In the genomic region with DNA sequence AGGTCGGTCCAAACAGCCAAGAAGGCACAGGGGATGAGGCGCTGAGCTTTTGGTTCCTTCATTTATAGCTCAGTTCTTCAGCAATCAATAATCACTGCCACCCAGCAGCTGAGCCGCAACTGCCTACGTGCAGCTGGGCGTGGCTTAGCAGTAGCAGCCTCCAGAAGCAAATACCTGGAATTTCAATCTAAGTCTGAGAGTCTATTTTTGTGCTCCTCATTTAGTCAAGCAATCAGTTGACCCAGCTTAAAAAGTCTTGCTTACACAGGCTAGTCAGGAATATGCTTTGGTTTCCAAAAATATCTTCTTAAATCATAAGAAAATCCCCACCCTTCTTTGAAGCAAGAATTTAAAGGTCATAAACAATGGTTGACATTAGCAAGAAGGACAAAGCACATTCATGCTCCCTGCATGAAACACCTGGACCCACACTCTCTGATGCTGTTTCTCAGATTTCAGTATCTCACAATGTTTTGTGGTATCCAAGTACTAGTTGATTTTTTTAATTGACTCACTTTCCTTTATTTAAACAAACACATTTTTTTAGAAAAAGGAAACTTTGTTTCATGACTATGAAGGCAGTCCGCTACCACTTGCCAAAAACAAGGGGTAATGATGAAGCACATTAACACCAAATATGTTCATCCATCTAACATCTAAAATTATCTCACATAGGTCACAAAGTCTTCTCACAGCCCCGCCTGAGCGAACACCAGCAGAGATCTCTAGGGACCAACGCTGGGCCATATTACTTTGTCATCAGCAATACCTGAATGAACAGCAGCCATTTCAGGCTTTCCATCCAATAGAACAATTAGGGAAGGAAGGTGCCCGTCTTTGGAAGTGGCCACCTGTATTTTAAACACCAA, we compare ENCODE assay signal across 9 cellular contexts.
A peak's percentile ranks its signal among the peaks of the same experiment; 100 is the strongest.
DNase-seq lines count a peak whose midpoint lies in the region; ATAC-seq, FAIRE-seq and TF ChIP-seq lines count a peak whose summit lies in the region.
"Had no signal": no experiment of that assay in that cellular context is flagged by ENCODE, and none has a peak within 500 bp of the region (broad histone marks: within the 10 kb centered on the region; RNA-seq: fewer than 3 reads in every experiment).

No MANE protein-coding gene starts in this region.

- TF ChIP-seq CTCF in neural progenitor cell (IDR thresholded peaks at IDR 0.05), result no peak
- TF ChIP-seq CTCF in D721Med (IDR thresholded peaks at IDR 0.05; ENCODE audit: insufficient read depth, missing control alignments), result no peak
- no peak for TF ChIP-seq CTCF in endodermal cell (conservative IDR thresholded peaks at IDR 0.05)

- H3K27me3 Mint-ChIP-seq in activated naive CD8-positive, alpha-beta T cell treated with anti-CD3 and anti-CD28 coated beads for 36 hours, result no peaks in the 10 kb centered on the region
- H3K27me3 Mint-ChIP-seq in neural progenitor cell (ENCODE audit: insufficient read depth, low read depth) (peaks cover 12% of the 10 kb centered on the region), endodermal cell (ENCODE audit: insufficient read depth) (peaks cover 10% of the 10 kb centered on the region)

- H3K36me3 Mint-ChIP-seq in activated naive CD8-positive, alpha-beta T cell treated with anti-CD3 and anti-CD28 coated beads for 36 hours, result peaks cover 90% of the 10 kb centered on the region
- peaks cover 3% of the 10 kb centered on the region for H3K36me3 Mint-ChIP-seq in neural progenitor cell
- no peaks in the 10 kb centered on the region for H3K36me3 Mint-ChIP-seq in endodermal cell (ENCODE audit: low read depth)

- TF ChIP-seq POLR2A in GM18505 (IDR thresholded peaks at IDR 0.05; ENCODE audit: borderline replicate concordance, extremely low read depth, insufficient read depth, insufficient read length), result no peak

- 85 to 91% methylated on average over 8 to 10 of the region's 10 CpGs for WGBS in endodermal cell (ENCODE audit: insufficient coverage in 1 of 2, insufficient read length in 1 of 2), 2 experiments

- H3K4me1 Mint-ChIP-seq in activated naive CD8-positive, alpha-beta T cell treated with anti-CD3 and anti-CD28 coated beads for 36 hours, result peaks cover 86% of the 10 kb centered on the region
- H3K4me1 Mint-ChIP-seq in neural progenitor cell (peaks cover 41% of the 10 kb centered on the region), endodermal cell (peaks cover 24% of the 10 kb centered on the region)

- ATAC-seq in GM18505 (IDR thresholded peaks at IDR 0.05; ENCODE audit: unreplicated experiment) (peak; percentile 31), HG02571 (IDR thresholded peaks at IDR 0.05; ENCODE audit: unreplicated experiment) (peak; percentile 33)

- H3K4me3 ChIP-seq in neural progenitor cell (no peak overlapping the region), endodermal cell (ENCODE audit: low read length) (no peak overlapping the region)

- no peak overlapping the region for H3K27ac ChIP-seq in neural progenitor cell
- no peak overlapping the region for H3K27ac ChIP-seq in endodermal cell (ENCODE audit: low read depth, low read length)
- H3K27ac ChIP-seq: neutrophil had no signal

- H3K9me3 ChIP-seq in neural progenitor cell (ENCODE audit: low read depth) (no peaks in the 10 kb centered on the region), endodermal cell (ENCODE audit: control insufficient read depth, low read length) (no peaks in the 10 kb centered on the region)
- H3K9me3 ChIP-seq: neutrophil had no signal

- no peaks in the 10 kb centered on the region for H3K27me3 ChIP-seq in neural progenitor cell
- no peaks in the 10 kb centered on the region for H3K27me3 ChIP-seq in endodermal cell (ENCODE audit: control insufficient read depth, insufficient read depth, low read length, poor library complexity, severe bottlenecking)
- H3K27me3 ChIP-seq: neutrophil had no signal

- H3K4me1 ChIP-seq in neural progenitor cell, result peaks cover 42% of the 10 kb centered on the region
- peaks cover 20% of the 10 kb centered on the region for H3K4me1 ChIP-seq in endodermal cell (ENCODE audit: control insufficient read depth, insufficient read depth, low read length)

- H3K36me3 ChIP-seq in neural progenitor cell (no peaks in the 10 kb centered on the region), endodermal cell (ENCODE audit: control insufficient read depth, insufficient read depth, low read length) (no peaks in the 10 kb centered on the region)
- H3K36me3 ChIP-seq: neutrophil had no signal

- H3K9me3 Mint-ChIP-seq in activated naive CD8-positive, alpha-beta T cell treated with anti-CD3 and anti-CD28 coated beads for 36 hours, result peaks cover 2% of the 10 kb centered on the region
- H3K9me3 Mint-ChIP-seq in neural progenitor cell (peaks cover 2% of the 10 kb centered on the region), endodermal cell (no peaks in the 10 kb centered on the region)

- H3F3A ChIP-seq in neural progenitor cell (ENCODE audit: low read depth), result peaks cover 19% of the 10 kb centered on the region

- H3K4me3 Mint-ChIP-seq in activated naive CD8-positive, alpha-beta T cell treated with anti-CD3 and anti-CD28 coated beads for 36 hours, result peak overlapping the region; percentile 32
- H3K4me3 Mint-ChIP-seq in neural progenitor cell (no peak overlapping the region), endodermal cell (no peak overlapping the region)

- no peaks in the 10 kb centered on the region for H4K20me1 ChIP-seq in neural progenitor cell (ENCODE audit: low read depth)

- H3K9ac ChIP-seq in neural progenitor cell (no peak overlapping the region), endodermal cell (ENCODE audit: extremely low read depth, low read length, poor library complexity, severe bottlenecking) (no peak overlapping the region)

- no peaks in the 10 kb centered on the region for H3K79me2 ChIP-seq in neural progenitor cell (ENCODE audit: low read depth)

- H2AFZ ChIP-seq in neural progenitor cell (replicated peaks), result peak overlapping the region; percentile 48

- DNase-seq in activated naive CD8-positive, alpha-beta T cell treated with anti-CD3 and anti-CD28 coated beads for 36 hours, result no peak
- no peak for DNase-seq in neural progenitor cell (ENCODE audit: low spot score)
- DNase-seq in D721Med (ENCODE audit: insufficient read length, low spot score), result no peak
- DNase-seq in NCI-H187 (lab: John Stamatoyannopoulos, UW), result no peak
- DNase-seq in islet precursor cell, result no peak
- DNase-seq in endodermal cell, result no peak

- peak overlapping the region; percentile 72 for H3K27ac Mint-ChIP-seq in activated naive CD8-positive, alpha-beta T cell treated with anti-CD3 and anti-CD28 coated beads for 36 hours
- H3K27ac Mint-ChIP-seq in neural progenitor cell (no peak overlapping the region), endodermal cell (no peak overlapping the region)

- no peak for FAIRE-seq in D721Med (lab: Jason Lieb, UNC)

- peak overlapping the region; percentile 23 for H3K4me2 ChIP-seq in neural progenitor cell
